1 cellular context compared by ENCODE assay signal in the genomic region with DNA sequence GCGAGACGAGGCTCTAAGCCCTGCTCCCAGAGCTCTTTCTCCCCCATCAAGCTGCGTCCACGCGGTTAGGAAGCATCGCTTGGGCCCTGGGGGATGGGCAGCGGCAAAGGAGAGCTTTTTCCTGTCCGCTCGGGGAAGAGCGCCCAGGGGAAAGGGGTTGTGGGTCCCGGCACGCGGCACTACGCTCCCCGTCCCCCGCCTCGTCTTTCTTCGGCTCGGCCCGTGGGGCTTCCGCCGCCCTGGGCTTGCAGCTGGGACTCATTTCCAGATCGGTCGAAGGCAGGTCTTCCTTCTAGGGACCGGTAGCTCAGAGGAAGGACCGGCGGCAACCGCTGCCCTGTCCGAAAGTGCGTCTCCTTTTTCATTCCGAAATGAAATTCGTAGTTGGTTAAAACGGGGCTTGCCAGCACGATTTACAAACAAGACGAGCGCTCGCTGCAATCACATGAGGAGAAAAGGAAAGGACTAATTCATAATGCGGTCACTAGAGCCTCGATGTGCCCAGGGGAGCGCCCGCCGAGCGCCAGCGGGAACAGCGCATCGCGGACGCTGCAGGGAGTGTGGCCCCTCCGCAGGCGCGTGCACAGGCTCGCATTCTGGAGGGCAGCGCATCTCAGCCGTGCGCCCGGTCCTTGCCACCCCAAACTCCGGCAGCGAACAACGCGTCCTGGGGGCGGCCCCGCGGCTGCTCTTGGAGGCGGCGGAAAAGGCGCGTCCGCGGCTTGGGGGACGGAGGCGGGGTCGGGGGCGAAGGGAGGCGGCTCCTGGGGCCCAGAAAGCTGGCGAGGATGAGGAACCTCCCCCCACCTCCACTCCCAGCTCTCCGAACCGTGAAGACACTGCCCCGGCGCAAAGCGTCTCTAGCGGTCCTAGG.
TF ChIP-seq lines count a peak whose summit lies in the region.

No MANE protein-coding gene starts in this region.

TF ChIP-seq in WTC11, 78 proteins besides CTCF, POLR2A, EP300 and RAD21 (continued from another document and continues in another):
- TF ChIP-seq, protein P1, sequence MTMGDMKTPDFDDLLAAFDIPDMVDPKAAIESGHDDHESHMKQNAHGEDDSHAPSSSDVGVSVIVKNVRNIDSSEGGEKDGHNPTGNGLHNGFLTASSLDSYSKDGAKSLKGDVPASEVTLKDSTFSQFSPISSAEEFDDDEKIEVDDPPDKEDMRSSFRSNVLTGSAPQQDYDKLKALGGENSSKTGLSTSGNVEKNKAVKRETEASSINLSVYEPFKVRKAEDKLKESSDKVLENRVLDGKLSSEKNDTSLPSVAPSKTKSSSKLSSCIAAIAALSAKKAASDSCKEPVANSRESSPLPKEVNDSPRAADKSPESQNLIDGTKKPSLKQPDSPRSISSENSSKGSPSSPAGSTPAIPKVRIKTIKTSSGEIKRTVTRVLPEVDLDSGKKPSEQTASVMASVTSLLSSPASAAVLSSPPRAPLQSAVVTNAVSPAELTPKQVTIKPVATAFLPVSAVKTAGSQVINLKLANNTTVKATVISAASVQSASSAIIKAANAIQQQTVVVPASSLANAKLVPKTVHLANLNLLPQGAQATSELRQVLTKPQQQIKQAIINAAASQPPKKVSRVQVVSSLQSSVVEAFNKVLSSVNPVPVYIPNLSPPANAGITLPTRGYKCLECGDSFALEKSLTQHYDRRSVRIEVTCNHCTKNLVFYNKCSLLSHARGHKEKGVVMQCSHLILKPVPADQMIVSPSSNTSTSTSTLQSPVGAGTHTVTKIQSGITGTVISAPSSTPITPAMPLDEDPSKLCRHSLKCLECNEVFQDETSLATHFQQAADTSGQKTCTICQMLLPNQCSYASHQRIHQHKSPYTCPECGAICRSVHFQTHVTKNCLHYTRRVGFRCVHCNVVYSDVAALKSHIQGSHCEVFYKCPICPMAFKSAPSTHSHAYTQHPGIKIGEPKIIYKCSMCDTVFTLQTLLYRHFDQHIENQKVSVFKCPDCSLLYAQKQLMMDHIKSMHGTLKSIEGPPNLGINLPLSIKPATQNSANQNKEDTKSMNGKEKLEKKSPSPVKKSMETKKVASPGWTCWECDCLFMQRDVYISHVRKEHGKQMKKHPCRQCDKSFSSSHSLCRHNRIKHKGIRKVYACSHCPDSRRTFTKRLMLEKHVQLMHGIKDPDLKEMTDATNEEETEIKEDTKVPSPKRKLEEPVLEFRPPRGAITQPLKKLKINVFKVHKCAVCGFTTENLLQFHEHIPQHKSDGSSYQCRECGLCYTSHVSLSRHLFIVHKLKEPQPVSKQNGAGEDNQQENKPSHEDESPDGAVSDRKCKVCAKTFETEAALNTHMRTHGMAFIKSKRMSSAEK (CRISPR knock-in tag; IDR thresholded peaks at IDR 0.05; ENCODE audit: borderline replicate concordance): no peak
- TF ChIP-seq ZNF138 (CRISPR knock-in tag; conservative IDR thresholded peaks at IDR 0.05): no peak
- TF ChIP-seq JAZF1 (CRISPR knock-in tag; IDR thresholded peaks at IDR 0.05): no peak
- no peak for TF ChIP-seq NR1H2 (CRISPR knock-in tag; IDR thresholded peaks at IDR 0.05)
- TF ChIP-seq, protein P2, sequence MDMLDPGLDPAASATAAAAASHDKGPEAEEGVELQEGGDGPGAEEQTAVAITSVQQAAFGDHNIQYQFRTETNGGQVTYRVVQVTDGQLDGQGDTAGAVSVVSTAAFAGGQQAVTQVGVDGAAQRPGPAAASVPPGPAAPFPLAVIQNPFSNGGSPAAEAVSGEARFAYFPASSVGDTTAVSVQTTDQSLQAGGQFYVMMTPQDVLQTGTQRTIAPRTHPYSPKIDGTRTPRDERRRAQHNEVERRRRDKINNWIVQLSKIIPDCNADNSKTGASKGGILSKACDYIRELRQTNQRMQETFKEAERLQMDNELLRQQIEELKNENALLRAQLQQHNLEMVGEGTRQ (CRISPR knock-in tag; IDR thresholded peaks at IDR 0.05): no peak
- TF ChIP-seq HMGA2 (CRISPR knock-in tag; IDR thresholded peaks at IDR 0.05): no peak
- no peak for TF ChIP-seq NR3C1 (CRISPR knock-in tag; conservative IDR thresholded peaks at IDR 0.05; ENCODE audit: low read depth)
- no peak for TF ChIP-seq ZNF423 (CRISPR knock-in tag; IDR thresholded peaks at IDR 0.05)
- TF ChIP-seq, protein P3, sequence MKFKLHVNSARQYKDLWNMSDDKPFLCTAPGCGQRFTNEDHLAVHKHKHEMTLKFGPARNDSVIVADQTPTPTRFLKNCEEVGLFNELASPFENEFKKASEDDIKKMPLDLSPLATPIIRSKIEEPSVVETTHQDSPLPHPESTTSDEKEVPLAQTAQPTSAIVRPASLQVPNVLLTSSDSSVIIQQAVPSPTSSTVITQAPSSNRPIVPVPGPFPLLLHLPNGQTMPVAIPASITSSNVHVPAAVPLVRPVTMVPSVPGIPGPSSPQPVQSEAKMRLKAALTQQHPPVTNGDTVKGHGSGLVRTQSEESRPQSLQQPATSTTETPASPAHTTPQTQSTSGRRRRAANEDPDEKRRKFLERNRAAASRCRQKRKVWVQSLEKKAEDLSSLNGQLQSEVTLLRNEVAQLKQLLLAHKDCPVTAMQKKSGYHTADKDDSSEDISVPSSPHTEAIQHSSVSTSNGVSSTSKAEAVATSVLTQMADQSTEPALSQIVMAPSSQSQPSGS (CRISPR knock-in tag; IDR thresholded peaks at IDR 0.05; ENCODE audit: borderline replicate concordance, low read depth): no peak
- no peak for TF ChIP-seq ZBTB21 (CRISPR knock-in tag; IDR thresholded peaks at IDR 0.05; ENCODE audit: borderline replicate concordance)
- no peak for TF ChIP-seq SMAD4 (CRISPR knock-in tag; IDR thresholded peaks at IDR 0.05)
- TF ChIP-seq MXD4 (CRISPR knock-in tag; IDR thresholded peaks at IDR 0.05; ENCODE audit: borderline replicate concordance): no peak
- TF ChIP-seq OVOL2 (CRISPR knock-in tag; IDR thresholded peaks at IDR 0.05; ENCODE audit: borderline replicate concordance): no peak
- no peak for TF ChIP-seq NR2C2 (CRISPR knock-in tag; IDR thresholded peaks at IDR 0.05)
- TF ChIP-seq, protein P4, sequence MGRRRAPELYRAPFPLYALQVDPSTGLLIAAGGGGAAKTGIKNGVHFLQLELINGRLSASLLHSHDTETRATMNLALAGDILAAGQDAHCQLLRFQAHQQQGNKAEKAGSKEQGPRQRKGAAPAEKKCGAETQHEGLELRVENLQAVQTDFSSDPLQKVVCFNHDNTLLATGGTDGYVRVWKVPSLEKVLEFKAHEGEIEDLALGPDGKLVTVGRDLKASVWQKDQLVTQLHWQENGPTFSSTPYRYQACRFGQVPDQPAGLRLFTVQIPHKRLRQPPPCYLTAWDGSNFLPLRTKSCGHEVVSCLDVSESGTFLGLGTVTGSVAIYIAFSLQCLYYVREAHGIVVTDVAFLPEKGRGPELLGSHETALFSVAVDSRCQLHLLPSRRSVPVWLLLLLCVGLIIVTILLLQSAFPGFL (CRISPR knock-in tag; IDR thresholded peaks at IDR 0.05; ENCODE audit: borderline replicate concordance): no peak
- no peak for TF ChIP-seq SOX15 (CRISPR knock-in tag; IDR thresholded peaks at IDR 0.05)
- TF ChIP-seq, protein P5, sequence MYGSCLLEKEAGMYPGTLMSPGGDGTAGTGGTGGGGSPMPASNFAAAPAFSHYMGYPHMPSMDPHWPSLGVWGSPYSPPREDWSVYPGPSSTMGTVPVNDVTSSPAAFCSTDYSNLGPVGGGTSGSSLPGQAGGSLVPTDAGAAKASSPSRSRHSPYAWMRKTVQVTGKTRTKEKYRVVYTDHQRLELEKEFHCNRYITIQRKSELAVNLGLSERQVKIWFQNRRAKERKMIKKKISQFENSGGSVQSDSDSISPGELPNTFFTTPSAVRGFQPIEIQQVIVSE (CRISPR knock-in tag; IDR thresholded peaks at IDR 0.05; ENCODE audit: borderline replicate concordance): no peak
- TF ChIP-seq TP53 (CRISPR knock-in tag; IDR thresholded peaks at IDR 0.05): no peak; the same call in 1 of the 2 replicates
- TF ChIP-seq GABPB1 (CRISPR knock-in tag; IDR thresholded peaks at IDR 0.05): 0 out of 2 replicates have a peak, but pooled peaks have one; percentile 49
- TF ChIP-seq, protein P6, sequence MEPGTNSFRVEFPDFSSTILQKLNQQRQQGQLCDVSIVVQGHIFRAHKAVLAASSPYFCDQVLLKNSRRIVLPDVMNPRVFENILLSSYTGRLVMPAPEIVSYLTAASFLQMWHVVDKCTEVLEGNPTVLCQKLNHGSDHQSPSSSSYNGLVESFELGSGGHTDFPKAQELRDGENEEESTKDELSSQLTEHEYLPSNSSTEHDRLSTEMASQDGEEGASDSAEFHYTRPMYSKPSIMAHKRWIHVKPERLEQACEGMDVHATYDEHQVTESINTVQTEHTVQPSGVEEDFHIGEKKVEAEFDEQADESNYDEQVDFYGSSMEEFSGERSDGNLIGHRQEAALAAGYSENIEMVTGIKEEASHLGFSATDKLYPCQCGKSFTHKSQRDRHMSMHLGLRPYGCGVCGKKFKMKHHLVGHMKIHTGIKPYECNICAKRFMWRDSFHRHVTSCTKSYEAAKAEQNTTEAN (CRISPR knock-in tag; IDR thresholded peaks at IDR 0.05): 0 out of 2 replicates have a peak, but pooled peaks have one; percentile 23
- TF ChIP-seq, protein P7, sequence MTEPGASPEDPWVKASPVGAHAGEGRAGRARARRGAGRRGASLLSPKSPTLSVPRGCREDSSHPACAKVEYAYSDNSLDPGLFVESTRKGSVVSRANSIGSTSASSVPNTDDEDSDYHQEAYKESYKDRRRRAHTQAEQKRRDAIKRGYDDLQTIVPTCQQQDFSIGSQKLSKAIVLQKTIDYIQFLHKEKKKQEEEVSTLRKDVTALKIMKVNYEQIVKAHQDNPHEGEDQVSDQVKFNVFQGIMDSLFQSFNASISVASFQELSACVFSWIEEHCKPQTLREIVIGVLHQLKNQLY (CRISPR knock-in tag; IDR thresholded peaks at IDR 0.05): no peak
- no peak for TF ChIP-seq JUN (CRISPR knock-in tag; IDR thresholded peaks at IDR 0.05)
- no peak for TF ChIP-seq ZNF263 (CRISPR knock-in tag; IDR thresholded peaks at IDR 0.05; ENCODE audit: low read depth)
- 0 out of 2 replicates have a peak, but pooled peaks have one; percentile 18 for TF ChIP-seq KAT7 (CRISPR knock-in tag; IDR thresholded peaks at IDR 0.05; ENCODE audit: borderline replicate concordance)
- no peak for TF ChIP-seq PRRX2 (CRISPR knock-in tag; IDR thresholded peaks at IDR 0.05)
- TF ChIP-seq MYBL2 (CRISPR knock-in tag; IDR thresholded peaks at IDR 0.05): 0 out of 2 replicates have a peak, but pooled peaks have one; percentile 37
- TF ChIP-seq, protein P8, sequence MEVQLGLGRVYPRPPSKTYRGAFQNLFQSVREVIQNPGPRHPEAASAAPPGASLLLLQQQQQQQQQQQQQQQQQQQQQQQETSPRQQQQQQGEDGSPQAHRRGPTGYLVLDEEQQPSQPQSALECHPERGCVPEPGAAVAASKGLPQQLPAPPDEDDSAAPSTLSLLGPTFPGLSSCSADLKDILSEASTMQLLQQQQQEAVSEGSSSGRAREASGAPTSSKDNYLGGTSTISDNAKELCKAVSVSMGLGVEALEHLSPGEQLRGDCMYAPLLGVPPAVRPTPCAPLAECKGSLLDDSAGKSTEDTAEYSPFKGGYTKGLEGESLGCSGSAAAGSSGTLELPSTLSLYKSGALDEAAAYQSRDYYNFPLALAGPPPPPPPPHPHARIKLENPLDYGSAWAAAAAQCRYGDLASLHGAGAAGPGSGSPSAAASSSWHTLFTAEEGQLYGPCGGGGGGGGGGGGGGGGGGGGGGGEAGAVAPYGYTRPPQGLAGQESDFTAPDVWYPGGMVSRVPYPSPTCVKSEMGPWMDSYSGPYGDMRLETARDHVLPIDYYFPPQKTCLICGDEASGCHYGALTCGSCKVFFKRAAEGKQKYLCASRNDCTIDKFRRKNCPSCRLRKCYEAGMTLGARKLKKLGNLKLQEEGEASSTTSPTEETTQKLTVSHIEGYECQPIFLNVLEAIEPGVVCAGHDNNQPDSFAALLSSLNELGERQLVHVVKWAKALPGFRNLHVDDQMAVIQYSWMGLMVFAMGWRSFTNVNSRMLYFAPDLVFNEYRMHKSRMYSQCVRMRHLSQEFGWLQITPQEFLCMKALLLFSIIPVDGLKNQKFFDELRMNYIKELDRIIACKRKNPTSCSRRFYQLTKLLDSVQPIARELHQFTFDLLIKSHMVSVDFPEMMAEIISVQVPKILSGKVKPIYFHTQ (CRISPR knock-in tag; IDR thresholded peaks at IDR 0.05): no peak
- TF ChIP-seq, protein P9, sequence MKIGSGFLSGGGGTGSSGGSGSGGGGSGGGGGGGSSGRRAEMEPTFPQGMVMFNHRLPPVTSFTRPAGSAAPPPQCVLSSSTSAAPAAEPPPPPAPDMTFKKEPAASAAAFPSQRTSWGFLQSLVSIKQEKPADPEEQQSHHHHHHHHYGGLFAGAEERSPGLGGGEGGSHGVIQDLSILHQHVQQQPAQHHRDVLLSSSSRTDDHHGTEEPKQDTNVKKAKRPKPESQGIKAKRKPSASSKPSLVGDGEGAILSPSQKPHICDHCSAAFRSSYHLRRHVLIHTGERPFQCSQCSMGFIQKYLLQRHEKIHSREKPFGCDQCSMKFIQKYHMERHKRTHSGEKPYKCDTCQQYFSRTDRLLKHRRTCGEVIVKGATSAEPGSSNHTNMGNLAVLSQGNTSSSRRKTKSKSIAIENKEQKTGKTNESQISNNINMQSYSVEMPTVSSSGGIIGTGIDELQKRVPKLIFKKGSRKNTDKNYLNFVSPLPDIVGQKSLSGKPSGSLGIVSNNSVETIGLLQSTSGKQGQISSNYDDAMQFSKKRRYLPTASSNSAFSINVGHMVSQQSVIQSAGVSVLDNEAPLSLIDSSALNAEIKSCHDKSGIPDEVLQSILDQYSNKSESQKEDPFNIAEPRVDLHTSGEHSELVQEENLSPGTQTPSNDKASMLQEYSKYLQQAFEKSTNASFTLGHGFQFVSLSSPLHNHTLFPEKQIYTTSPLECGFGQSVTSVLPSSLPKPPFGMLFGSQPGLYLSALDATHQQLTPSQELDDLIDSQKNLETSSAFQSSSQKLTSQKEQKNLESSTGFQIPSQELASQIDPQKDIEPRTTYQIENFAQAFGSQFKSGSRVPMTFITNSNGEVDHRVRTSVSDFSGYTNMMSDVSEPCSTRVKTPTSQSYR (CRISPR knock-in tag; IDR thresholded peaks at IDR 0.05): peak; percentile 82
- no peak for TF ChIP-seq ELF4 (CRISPR knock-in tag; IDR thresholded peaks at IDR 0.05; ENCODE audit: low read depth)
- TF ChIP-seq, protein P10, sequence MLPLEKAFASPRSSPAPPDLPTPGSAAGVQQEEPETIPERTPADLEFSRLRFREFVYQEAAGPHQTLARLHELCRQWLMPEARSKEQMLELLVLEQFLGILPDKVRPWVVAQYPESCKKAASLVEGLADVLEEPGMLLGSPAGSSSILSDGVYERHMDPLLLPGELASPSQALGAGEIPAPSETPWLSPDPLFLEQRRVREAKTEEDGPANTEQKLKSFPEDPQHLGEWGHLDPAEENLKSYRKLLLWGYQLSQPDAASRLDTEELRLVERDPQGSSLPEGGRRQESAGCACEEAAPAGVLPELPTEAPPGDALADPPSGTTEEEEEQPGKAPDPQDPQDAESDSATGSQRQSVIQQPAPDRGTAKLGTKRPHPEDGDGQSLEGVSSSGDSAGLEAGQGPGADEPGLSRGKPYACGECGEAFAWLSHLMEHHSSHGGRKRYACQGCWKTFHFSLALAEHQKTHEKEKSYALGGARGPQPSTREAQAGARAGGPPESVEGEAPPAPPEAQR (CRISPR knock-in tag; IDR thresholded peaks at IDR 0.05): no peak
